1 cellular context compared by ENCODE assay signal in the genomic region with DNA sequence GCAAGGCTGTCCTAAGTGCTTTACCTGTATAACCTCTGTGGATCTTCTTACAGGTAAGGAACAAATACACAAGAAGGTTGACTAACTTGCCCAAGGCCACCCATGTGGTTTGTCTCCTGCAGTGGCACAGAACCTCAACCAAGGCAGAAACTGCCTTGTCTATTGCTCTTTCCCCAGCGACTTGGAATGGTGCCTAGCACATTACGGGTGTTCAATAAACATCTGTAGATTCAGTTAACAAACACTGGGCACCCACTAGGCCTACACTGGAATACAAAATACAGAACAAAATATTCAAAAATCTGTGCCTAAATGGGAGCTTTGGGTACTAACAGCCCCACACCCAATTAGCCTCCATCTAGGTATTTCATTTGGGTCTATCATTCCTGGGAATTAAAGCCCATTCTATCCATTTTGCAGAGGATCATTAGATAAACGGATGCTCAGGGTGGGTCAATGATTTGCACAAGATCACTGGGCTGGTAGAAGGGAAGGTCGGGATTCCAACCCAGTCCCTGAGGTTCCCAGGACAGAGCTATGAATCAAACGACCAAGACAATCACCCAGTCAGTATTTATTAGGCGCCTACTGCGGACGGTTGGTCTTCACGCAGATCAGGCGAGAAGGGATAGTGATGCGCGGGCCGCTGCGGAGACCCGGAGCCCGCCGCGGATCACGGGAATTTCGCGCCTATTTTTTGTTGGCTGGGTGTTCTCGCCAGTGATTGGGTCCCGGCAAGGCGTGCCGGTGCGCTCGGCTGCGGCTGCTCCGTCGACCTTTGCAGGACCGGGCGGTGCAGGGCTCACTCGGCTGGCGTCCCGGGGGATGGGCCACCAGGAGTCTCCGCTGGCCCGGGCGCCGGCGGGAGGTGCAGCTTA.
A peak's percentile ranks its signal among the peaks of the same experiment; 100 is the strongest.
TF ChIP-seq lines count a peak whose summit lies in the region.

A gene (plus strand): TSS at position 771 of the 878 bp plus-strand sequence. CDS start 55 bp downstream, at position 826.

TF ChIP-seq in IMR-90, 13 proteins besides CTCF, POLR2A, EP300 and RAD21 (continued from another document):
- TF ChIP-seq, protein P1, sequence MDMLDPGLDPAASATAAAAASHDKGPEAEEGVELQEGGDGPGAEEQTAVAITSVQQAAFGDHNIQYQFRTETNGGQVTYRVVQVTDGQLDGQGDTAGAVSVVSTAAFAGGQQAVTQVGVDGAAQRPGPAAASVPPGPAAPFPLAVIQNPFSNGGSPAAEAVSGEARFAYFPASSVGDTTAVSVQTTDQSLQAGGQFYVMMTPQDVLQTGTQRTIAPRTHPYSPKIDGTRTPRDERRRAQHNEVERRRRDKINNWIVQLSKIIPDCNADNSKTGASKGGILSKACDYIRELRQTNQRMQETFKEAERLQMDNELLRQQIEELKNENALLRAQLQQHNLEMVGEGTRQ (IDR thresholded peaks at IDR 0.05; ENCODE audit: low read depth, low read length) = peak; percentile 14; the same call in 1 of the 2 replicates
- TF ChIP-seq CHD1 (IDR thresholded peaks at IDR 0.05; ENCODE audit: low read depth, low read length) (no peak), MXI1 (IDR thresholded peaks at IDR 0.05; ENCODE audit: borderline replicate concordance, low read depth, low read length) (no peak)
